Comparison of ENCODE assay signal across 26 cellular contexts in genomic region chr15:23538657-23539056, GRCh38. TPM values are rescaled to one million over a fixed set of nuclear protein-coding genes. Genes with fewer than 3 reads are reported as not detected.
"Had no signal": no experiment of that assay in that cellular context is flagged by ENCODE, and none has a peak within 500 bp of the region (broad histone marks: within the 10 kb centered on the region; RNA-seq: fewer than 3 reads in every experiment).

No MANE protein-coding gene starts in this region.

- H3K9me3 Mint-ChIP-seq: activated naive CD8-positive, alpha-beta T cell treated with anti-CD3 and anti-CD28 coated beads for 36 hours had no signal

- DNase-seq: activated CD4-positive, alpha-beta T cell treated with anti-CD3 and anti-CD28 coated beads for 48 hours; activated CD4-positive, alpha-beta T cell treated with anti-CD3 and anti-CD28 coated beads, Interleukin-2, amount 50 U/mL, for 48 hours; activated CD8-positive, alpha-beta memory T cell treated with anti-CD3 and anti-CD28 coated beads for 24 hours; activated effector memory CD4-positive, alpha-beta T cell treated with anti-CD3 and anti-CD28 coated beads, Interleukin-2, amount 50 U/mL, for 16 hours; activated naive CD4-positive, alpha-beta T cell treated with anti-CD3 and anti-CD28 coated beads for 36 hours; activated naive CD8-positive, alpha-beta T cell treated with anti-CD3 and anti-CD28 coated beads for 36 hours; activated T-cell treated with anti-CD3 and anti-CD28 coated beads, Interleukin-2, amount 50 U/mL, for 1 hour; adrenal gland; aorta; body of pancreas; dermis blood vessel endothelial cell; effector CD4-positive, alpha-beta T cell; gastrocnemius medialis; head of caudate nucleus; hippocampal formation; kidney; left colon; naive thymus-derived CD4-positive, alpha-beta T cell; occipital lobe; stimulated activated CD4-positive, alpha-beta T cell treated with anti-CD3 and anti-CD28 coated beads, Interleukin-1b, Interleukin-23, amount 100 ng/mL, for 48 hours; stimulated activated naive CD4-positive, alpha-beta T cell; T-helper 9 cell had no signal

- H3K27ac Mint-ChIP-seq: activated naive CD4-positive, alpha-beta T cell treated with anti-CD3 and anti-CD28 coated beads for 36 hours; activated naive CD8-positive, alpha-beta T cell treated with anti-CD3 and anti-CD28 coated beads for 36 hours; activated T-helper 1 cell treated with anti-CD3 and anti-CD28 coated beads, Interleukin-12 subunit alpha, Interleukin-12 subunit beta, Interleukin-2, Interleukin-4 antibody, amounts not matched to agents 30 ng/mL and 10 ng/mL and 1 ng/mL, durations not matched to agents 14 hours and 24 hours and 36 hours; mesothelial cell of epicardium; naive thymus-derived CD4-positive, alpha-beta T cell had no signal

- H3K4me3 Mint-ChIP-seq: activated naive CD4-positive, alpha-beta T cell treated with anti-CD3 and anti-CD28 coated beads for 36 hours; activated naive CD8-positive, alpha-beta T cell treated with anti-CD3 and anti-CD28 coated beads for 36 hours; activated T-helper 1 cell treated with anti-CD3 and anti-CD28 coated beads, Interleukin-12 subunit alpha, Interleukin-12 subunit beta, Interleukin-2, Interleukin-4 antibody, amounts not matched to agents 30 ng/mL and 10 ng/mL and 1 ng/mL, durations not matched to agents 14 hours and 24 hours and 36 hours; mesothelial cell of epicardium; naive thymus-derived CD4-positive, alpha-beta T cell; neural crest cell had no signal

- ATAC-seq: body of pancreas; gastrocnemius medialis; left colon; naive thymus-derived CD4-positive, alpha-beta T cell had no signal

- H3K4me1 Mint-ChIP-seq: activated naive CD8-positive, alpha-beta T cell treated with anti-CD3 and anti-CD28 coated beads for 36 hours; mesothelial cell of epicardium had no signal

- H3K36me3 Mint-ChIP-seq: activated naive CD8-positive, alpha-beta T cell treated with anti-CD3 and anti-CD28 coated beads for 36 hours; mesothelial cell of epicardium; naive thymus-derived CD4-positive, alpha-beta T cell had no signal

RNA-seq across cellular contexts. Expression of gene MKRN3, which starts 26.8 kb away (rescaled TPM):
- total RNA-seq: kidney, smooth muscle cell had no signal
